In the genomic region with DNA sequence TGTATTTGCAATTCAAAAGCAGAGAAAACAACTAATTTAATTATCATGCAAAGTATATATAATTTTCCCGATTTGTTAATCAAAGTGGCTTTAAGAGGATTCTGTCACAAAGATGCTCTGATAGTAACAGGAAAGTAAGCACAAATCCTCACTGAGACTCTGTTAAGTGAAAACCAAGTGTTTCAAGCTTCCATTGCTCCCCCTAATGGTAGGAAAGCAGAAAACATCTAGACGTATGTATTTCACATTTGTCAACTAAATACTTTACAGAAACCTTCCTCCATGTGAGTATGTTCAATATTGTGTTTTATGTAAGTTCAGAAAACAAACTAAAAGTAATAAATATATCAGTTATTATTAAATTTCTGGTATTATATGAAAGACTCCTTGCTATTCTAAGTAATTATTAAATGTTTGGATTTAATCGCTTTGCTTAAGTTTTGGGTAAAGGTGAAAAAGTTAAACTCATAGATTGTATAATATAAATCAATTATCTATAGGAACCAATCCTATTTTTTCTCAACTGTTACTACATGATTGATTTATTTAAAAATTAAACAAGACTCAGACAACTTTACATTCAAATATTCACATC, we compare ENCODE assay signal across 8 cellular contexts. TPM values are rescaled to one million over a fixed set of nuclear protein-coding genes. Genes with fewer than 3 reads are reported as not detected.
A peak's percentile ranks its signal among the peaks of the same experiment; 100 is the strongest.
DNase-seq lines count a peak whose midpoint lies in the region; ATAC-seq and TF ChIP-seq lines count a peak whose summit lies in the region.

No MANE protein-coding gene starts in this region.

- H3K9me3 ChIP-seq in breast epithelium: no peaks in the 10 kb centered on the region

- no peaks in the 10 kb centered on the region for H3K4me1 ChIP-seq in breast epithelium

- H3K27me3 ChIP-seq in breast epithelium: no peaks in the 10 kb centered on the region

- H3K27ac ChIP-seq in breast epithelium: no peak overlapping the region

- intact Hi-C loops in breast epithelium (cut with DNase I; ENCODE audit: low total_unique reads): no loop called here

- peak; percentile 28 for DNase-seq in D341Med (ENCODE audit: low spot score)
- DNase-seq in NCI-H446 treated with DMSO at 0.1 percent for 48 hours (lab: John Stamatoyannopoulos, UW): peak; percentile 86
- DNase-seq in breast epithelium (ENCODE audit: low spot score in 2 of 2): no peak
- peak; percentile 73 for DNase-seq in medulla oblongata (ENCODE audit: extremely low spot score)
- no peak for DNase-seq in activated CD4-positive, alpha-beta T cell treated with anti-CD3 and anti-CD28 coated beads for 4 hours
- DNase-seq in stimulated activated CD4-positive, alpha-beta T cell treated with anti-CD3 and anti-CD28 coated beads, Interleukin-4, amount 100 ng/mL, for 24 hours: no peak

- H3K36me3 ChIP-seq in breast epithelium: no peaks in the 10 kb centered on the region

- ATAC-seq in GM19328 (IDR thresholded peaks at IDR 0.05; ENCODE audit: unreplicated experiment): peak; percentile 72
- ATAC-seq in HG03378 (IDR thresholded peaks at IDR 0.05; ENCODE audit: unreplicated experiment): peak; percentile 84

- peak; percentile 52 to 57 (median 53) for TF ChIP-seq CTCF in breast epithelium (IDR thresholded peaks at IDR 0.05)

- no peak overlapping the region for H3K4me3 ChIP-seq in breast epithelium

- no peak for TF ChIP-seq POLR2A in breast epithelium (IDR thresholded peaks at IDR 0.05)

RNA-seq across cellular contexts. Expression of gene NTS, which starts 1.5 kb away (rescaled TPM):
- total RNA-seq in breast epithelium: 10 to 100 TPM in 1 of 3 donors, under 1 TPM in 1, not detected in 1; 0.64 to 10.2 TPM

RNA-seq across cellular contexts. Expression of gene RASSF9, which starts 36.4 kb away (rescaled TPM):
- total RNA-seq in breast epithelium: 1 to 10 TPM; 2.2 to 2.9 (median 2.9) TPM

Comparison
In these comparisons a context has a peak if more than half of its experiments do, and no peak if none do; other contexts are left out.
1. DNase-seq: peak in D341Med (single experiment), NCI-H446 treated with DMSO at 0.1 percent for 48 hours (single experiment) and medulla oblongata (single experiment); none in breast epithelium (0 of 2), activated CD4-positive, alpha-beta T cell treated with anti-CD3 and anti-CD28 coated beads for 4 hours (0 of 2) and stimulated activated CD4-positive, alpha-beta T cell treated with anti-CD3 and anti-CD28 coated beads, Interleukin-4, amount 100 ng/mL, for 24 hours (single experiment).